Comparison of ENCODE assay signal across 8 cellular contexts in genomic region chr22:41512421-41513194, GRCh38. TPM values are rescaled to one million over a fixed set of nuclear protein-coding genes. Genes with fewer than 3 reads are reported as not detected.
DNase-seq lines count a peak whose midpoint lies in the region; ATAC-seq and TF ChIP-seq lines count a peak whose summit lies in the region.

No MANE protein-coding gene starts in this region.

- TF ChIP-seq CTCF in OCI-LY7 (conservative IDR thresholded peaks at IDR 0.05; ENCODE audit: low read length), result no peak

- BruUV-seq in OCI-LY7 (replicated peaks; lab: Mats Ljungman, UMichigan), result no TSS peak

- H3K36me3 ChIP-seq in skeletal muscle tissue (ENCODE audit: control insufficient read depth in 3 of 3, insufficient read depth in 3 of 3, low read length in 3 of 3), result peaks cover 56 to 71% (median 63%) of the 10 kb centered on the region in 3 donors
- H3K36me3 ChIP-seq in OCI-LY7 (ENCODE audit: insufficient read depth, low read length), result peaks cover 89% of the 10 kb centered on the region

- DNase-seq in HK-2 (ENCODE audit: unreplicated experiment) (peak; percentile 70), T1000 (lab: John Stamatoyannopoulos, UW) (peak; percentile 16), left cardiac atrium (no peak), OCI-LY7 (ENCODE audit: low spot score) (no peak), AML-193 (lab: John Stamatoyannopoulos, UW) (no peak)
- DNase-seq in activated CD8-positive, alpha-beta memory T cell treated with anti-CD3 and anti-CD28 coated beads, Interleukin-2, amount 50 U/mL, for 4 hours, result no peak

- peak overlapping the region; percentile 76 for H3K27ac ChIP-seq in skeletal muscle tissue (ENCODE audit: low read depth, low read length)
- no peak overlapping the region for H3K27ac ChIP-seq in OCI-LY7 (ENCODE audit: low read depth, low read length, poor library complexity, severe bottlenecking)

- H3K9me3 ChIP-seq in skeletal muscle tissue (ENCODE audit: control insufficient read depth in 3 of 3, low read length in 3 of 3) (no peaks in the 10 kb centered on the region), OCI-LY7 (ENCODE audit: low read length) (no peaks in the 10 kb centered on the region)

- no peaks in the 10 kb centered on the region for H3K27me3 ChIP-seq in skeletal muscle tissue (ENCODE audit: control insufficient read depth in 3 of 3, insufficient read depth in 3 of 3, low read length in 3 of 3)

- CTCF ChIA-PET in OCI-LY7 (lab: Charles Lee; ENCODE audit: unreplicated experiment), result no interaction called here

- no peaks in the 10 kb centered on the region for H3K9me2 ChIP-seq in OCI-LY7 (ENCODE audit: insufficient read depth, low read length)

- peak overlapping the region; percentile 22 to 72 (median 63) for H3K9ac ChIP-seq in skeletal muscle tissue (ENCODE audit: low read depth in 1 of 3, low read length in 3 of 3)

- ATAC-seq in left cardiac atrium (peak; percentile 70 to 84), HG03139 (IDR thresholded peaks at IDR 0.05; ENCODE audit: unreplicated experiment) (no peak)

- POLR2A ChIA-PET in OCI-LY7 (lab: Charles Lee), result no interaction called here

- H2AFZ ChIP-seq in OCI-LY7 (ENCODE audit: low read length), result no peak overlapping the region

- intact Hi-C loops in left cardiac atrium (cut with DNase I) (no loop called here), OCI-LY7 (cut with micrococcal nuclease; ENCODE audit: unreplicated experiment) (no loop called here)

- no peak overlapping the region for H3K4me2 ChIP-seq in OCI-LY7 (ENCODE audit: low read length)

- H3K4me1 ChIP-seq in skeletal muscle tissue (ENCODE audit: control insufficient read depth in 3 of 3, insufficient read depth in 3 of 3, low read length in 3 of 3) (peaks cover 67 to 84% (median 81%) of the 10 kb centered on the region in 3 donors), OCI-LY7 (ENCODE audit: insufficient read depth, low read length, poor library complexity, severe bottlenecking) (no peaks in the 10 kb centered on the region)

- H4K20me1 ChIP-seq in OCI-LY7 (ENCODE audit: insufficient read depth, low read length), result no peaks in the 10 kb centered on the region

- H3K4me3 ChIP-seq in skeletal muscle tissue (ENCODE audit: low read length in 3 of 3), result peak overlapping the region in 2 of 3 donors; percentile 49 to 50
- no peak overlapping the region for H3K4me3 ChIP-seq in OCI-LY7 (ENCODE audit: low read depth, low read length, poor library complexity, severe bottlenecking)

- no peaks in the 10 kb centered on the region for H3K79me2 ChIP-seq in OCI-LY7 (ENCODE audit: insufficient read depth, low read depth, low read length)

RNA-seq across cellular contexts. Expression of gene POLR3H, which starts 31.7 kb away (rescaled TPM):
- total RNA-seq in left cardiac atrium (10 to 100 TPM; 25.0 to 34.0 TPM), skeletal muscle tissue (12.0 TPM), OCI-LY7 (2022) (41.0 and 48.3 TPM in 2 replicates)
- total RNA-seq in OCI-LY7 (2014; rRNA removed; shearing (Covaris generic)), result 26.6 and 28.5 TPM in 2 replicates

RNA-seq across cellular contexts. Expression of gene ACO2, which starts 43.7 kb away (rescaled TPM):
- total RNA-seq in left cardiac atrium (100 to 1,000 TPM; 415 to 523 TPM), skeletal muscle tissue (110 TPM), OCI-LY7 (2022) (102 and 107 TPM in 2 replicates)
- total RNA-seq in OCI-LY7 (2014; rRNA removed; shearing (Covaris generic)), result 61.5 and 69.0 TPM in 2 replicates

RNA-seq across cellular contexts. Expression of gene PHF5A, which starts 44.1 kb away (rescaled TPM):
- 10 to 100 TPM; 22.8 to 28.1 TPM for total RNA-seq in left cardiac atrium
- total RNA-seq in skeletal muscle tissue, result 43.8 TPM
- total RNA-seq in OCI-LY7 (2014; rRNA removed; shearing (Covaris generic)), result 87.9 and 98.8 TPM in 2 replicates
- 60.9 and 62.1 TPM in 2 replicates for total RNA-seq in OCI-LY7 (2022)

RNA-seq across cellular contexts. Expression of gene CSDC2, which starts 48.2 kb away (rescaled TPM):
- 100 to 1,000 TPM; 165 to 217 TPM for total RNA-seq in left cardiac atrium
- 0.52 TPM for total RNA-seq in skeletal muscle tissue
- total RNA-seq in OCI-LY7 (2014; rRNA removed; shearing (Covaris generic)), result not detected in 2 replicates
- total RNA-seq in OCI-LY7 (2022), result not detected in 2 replicates

Comparison
In these comparisons a context has a peak if more than half of its experiments do, and no peak if none do; other contexts are left out.
1. DNase-seq: peak in HK-2 (single experiment) and T1000 (single experiment); none in left cardiac atrium (single experiment), OCI-LY7 (single experiment), AML-193 (0 of 2) and activated CD8-positive, alpha-beta memory T cell treated with anti-CD3 and anti-CD28 coated beads, Interleukin-2, amount 50 U/mL, for 4 hours (single experiment).